ENCODE assay signal across 1 cellular context in genomic region chr20:51045492-51045891, GRCh38. TPM values are rescaled to one million over a fixed set of nuclear protein-coding genes. Genes with fewer than 3 reads are reported as not detected.
"Had no signal": no experiment of that assay in that cellular context is flagged by ENCODE, and none has a peak within 500 bp of the region (broad histone marks: within the 10 kb centered on the region; RNA-seq: fewer than 3 reads in every experiment).

No MANE protein-coding gene starts in this region.

RNA-seq across cellular contexts. Expression of gene KCNG1, which starts 22.6 kb away (rescaled TPM):
- total RNA-seq: GM12878 had no signal
- polyA plus RNA-seq: GM12878 had no signal
